ENCODE assay signal across 18 cellular contexts in genomic region chr7:32142649-32143048, GRCh38.
DNase-seq lines count a peak whose midpoint lies in the region; ATAC-seq lines count a peak whose summit lies in the region.
"Had no signal": no experiment of that assay in that cellular context is flagged by ENCODE, and none has a peak within 500 bp of the region (broad histone marks: within the 10 kb centered on the region; RNA-seq: fewer than 3 reads in every experiment).

No MANE protein-coding gene starts in this region.

- ATAC-seq in GM18858 (IDR thresholded peaks at IDR 0.05; ENCODE audit: unreplicated experiment), result no peak
- ATAC-seq: activated T-cell treated with anti-CD3 and anti-CD28 coated beads, Interleukin-2, amount 50 U/mL, for 72 hours; CD8-positive, alpha-beta T cell had no signal

- DNase-seq in AG08396 (ENCODE audit: low spot score) (peak; percentile 51), LHCN-M2 (ENCODE audit: low read depth) (peak; percentile 11), astrocyte of the hippocampus (ENCODE audit: low read depth, low spot score) (peak; percentile 73), iris pigment epithelial cell (ENCODE audit: low read depth) (peak; percentile 42), NCI-H1092 treated with DMSO at 0.1 percent for 48 hours (lab: John Stamatoyannopoulos, UW) (no peak), NCI-H345 (lab: John Stamatoyannopoulos, UW) (no peak), inferior parietal cortex (ENCODE audit: extremely low spot score) (no peak)
- DNase-seq: ACHN; activated CD4-positive, alpha-beta T cell treated with anti-CD3 and anti-CD28 coated beads for 1 hour; activated naive CD8-positive, alpha-beta T cell treated with anti-CD3 and anti-CD28 coated beads for 36 hours; activated T-cell treated with anti-CD3 and anti-CD28 coated beads, Interleukin-2, amount 50 U/mL, for 72 hours; CD8-positive, alpha-beta T cell; NCI-H2081; NCI-H524; SJCRH30; stimulated activated CD4-positive, alpha-beta T cell treated with anti-CD3 and anti-CD28 coated beads, Interleukin-4, amount 100 ng/mL, for 24 hours; uterus had no signal

Comparison
In these comparisons a context has a peak if more than half of its experiments do, and no peak if none do; other contexts are left out.
1. DNase-seq: peak in AG08396 (single experiment), LHCN-M2 (single experiment), astrocyte of the hippocampus (single experiment) and iris pigment epithelial cell (single experiment); none in NCI-H1092 treated with DMSO at 0.1 percent for 48 hours (single experiment), NCI-H345 (single experiment) and inferior parietal cortex (single experiment).